1 cellular context compared by ENCODE assay signal in the genomic region with DNA sequence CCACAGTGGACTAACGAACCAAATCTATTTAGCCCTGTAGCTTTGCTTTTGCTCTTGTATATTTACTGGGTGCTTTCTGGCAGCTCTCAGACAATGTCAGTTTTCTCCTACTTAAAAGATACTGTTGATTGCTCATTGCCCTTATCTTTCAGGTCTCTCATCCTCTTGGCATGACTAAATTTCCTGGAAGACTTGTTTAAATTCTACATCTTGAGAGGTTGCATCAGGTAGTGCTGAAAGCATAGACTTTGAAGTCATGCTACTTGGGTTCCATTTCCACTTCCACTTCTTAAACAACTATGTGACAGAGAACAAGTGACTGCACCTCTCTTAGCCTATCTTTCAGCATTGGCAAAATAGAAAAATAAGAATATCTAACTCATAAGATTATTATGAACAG.
TF ChIP-seq lines count a peak whose summit lies in the region.

No MANE protein-coding gene starts in this region.

TF ChIP-seq in K562, 482 proteins besides CTCF, POLR2A, EP300 and RAD21:
- TF ChIP-seq, protein P1, sequence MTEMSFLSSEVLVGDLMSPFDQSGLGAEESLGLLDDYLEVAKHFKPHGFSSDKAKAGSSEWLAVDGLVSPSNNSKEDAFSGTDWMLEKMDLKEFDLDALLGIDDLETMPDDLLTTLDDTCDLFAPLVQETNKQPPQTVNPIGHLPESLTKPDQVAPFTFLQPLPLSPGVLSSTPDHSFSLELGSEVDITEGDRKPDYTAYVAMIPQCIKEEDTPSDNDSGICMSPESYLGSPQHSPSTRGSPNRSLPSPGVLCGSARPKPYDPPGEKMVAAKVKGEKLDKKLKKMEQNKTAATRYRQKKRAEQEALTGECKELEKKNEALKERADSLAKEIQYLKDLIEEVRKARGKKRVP (CRISPR knock-in tag; IDR thresholded peaks at IDR 0.05) = peak; percentile 56; the same call in 1 of the 2 replicates
- TF ChIP-seq ZNF76 (CRISPR knock-in tag; IDR thresholded peaks at IDR 0.05; ENCODE audit: borderline replicate concordance) (no peak), ZNF239 (CRISPR knock-in tag; IDR thresholded peaks at IDR 0.05) (no peak), FOSL1 (tag; conservative IDR thresholded peaks at IDR 0.05) (0 out of 2 replicates have a peak, but pooled peaks have one; percentile 20), FIP1L1 (IDR thresholded peaks at IDR 0.05; ENCODE audit: low read depth, low read length, poor library complexity, severe bottlenecking) (no peak)
- TF ChIP-seq, protein P2, sequence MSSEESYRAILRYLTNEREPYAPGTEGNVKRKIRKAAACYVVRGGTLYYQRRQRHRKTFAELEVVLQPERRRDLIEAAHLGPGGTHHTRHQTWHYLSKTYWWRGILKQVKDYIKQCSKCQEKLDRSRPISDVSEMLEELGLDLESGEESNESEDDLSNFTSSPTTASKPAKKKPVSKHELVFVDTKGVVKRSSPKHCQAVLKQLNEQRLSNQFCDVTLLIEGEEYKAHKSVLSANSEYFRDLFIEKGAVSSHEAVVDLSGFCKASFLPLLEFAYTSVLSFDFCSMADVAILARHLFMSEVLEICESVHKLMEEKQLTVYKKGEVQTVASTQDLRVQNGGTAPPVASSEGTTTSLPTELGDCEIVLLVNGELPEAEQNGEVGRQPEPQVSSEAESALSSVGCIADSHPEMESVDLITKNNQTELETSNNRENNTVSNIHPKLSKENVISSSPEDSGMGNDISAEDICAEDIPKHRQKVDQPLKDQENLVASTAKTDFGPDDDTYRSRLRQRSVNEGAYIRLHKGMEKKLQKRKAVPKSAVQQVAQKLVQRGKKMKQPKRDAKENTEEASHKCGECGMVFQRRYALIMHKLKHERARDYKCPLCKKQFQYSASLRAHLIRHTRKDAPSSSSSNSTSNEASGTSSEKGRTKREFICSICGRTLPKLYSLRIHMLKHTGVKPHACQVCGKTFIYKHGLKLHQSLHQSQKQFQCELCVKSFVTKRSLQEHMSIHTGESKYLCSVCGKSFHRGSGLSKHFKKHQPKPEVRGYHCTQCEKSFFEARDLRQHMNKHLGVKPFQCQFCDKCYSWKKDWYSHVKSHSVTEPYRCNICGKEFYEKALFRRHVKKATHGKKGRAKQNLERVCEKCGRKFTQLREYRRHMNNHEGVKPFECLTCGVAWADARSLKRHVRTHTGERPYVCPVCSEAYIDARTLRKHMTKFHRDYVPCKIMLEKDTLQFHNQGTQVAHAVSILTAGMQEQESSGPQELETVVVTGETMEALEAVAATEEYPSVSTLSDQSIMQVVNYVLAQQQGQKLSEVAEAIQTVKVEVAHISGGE (CRISPR knock-in tag; IDR thresholded peaks at IDR 0.05) = no peak
